ENCODE assay signal across 18 cellular contexts in genomic region chr11:45765836-45766235, GRCh38. TPM values are rescaled to one million over a fixed set of nuclear protein-coding genes. Genes with fewer than 3 reads are reported as not detected.
DNase-seq lines count a peak whose midpoint lies in the region; ATAC-seq and TF ChIP-seq lines count a peak whose summit lies in the region.
"Had no signal": no experiment of that assay in that cellular context is flagged by ENCODE, and none has a peak within 500 bp of the region (broad histone marks: within the 10 kb centered on the region; RNA-seq: fewer than 3 reads in every experiment).

No MANE protein-coding gene starts in this region.

- H3K4me1 ChIP-seq in left ventricle myocardium inferior (peaks cover 26% of the 10 kb centered on the region), body of pancreas (peaks cover 8% of the 10 kb centered on the region)

- no peak for ATAC-seq in left cardiac atrium
- peak; percentile 52 for ATAC-seq in body of pancreas

- no peak for TF ChIP-seq POLR2A in body of pancreas (IDR thresholded peaks at IDR 0.05)

- intact Hi-C loops in left ventricle myocardium inferior (cut with micrococcal nuclease): loop anchor here (10.0 kb wide), 1 partner anchor 101 kb away; the partner anchor contains the start of gene CHST1
- intact Hi-C loops in left cardiac atrium (cut with DNase I): no loop called here
- intact Hi-C loops in body of pancreas (cut with DNase I): no loop called here

- 62 to 64% methylated on average over 4 of the region's 4 CpGs for WGBS in body of pancreas, 2 donors

- TF ChIP-seq CTCF in left ventricle myocardium inferior (IDR thresholded peaks at IDR 0.05; ENCODE audit: borderline replicate concordance) (no peak), body of pancreas (IDR thresholded peaks at IDR 0.05) (no peak)

- no peaks in the 10 kb centered on the region for H3K9me3 ChIP-seq in left ventricle myocardium inferior (replicated peaks)
- no peaks in the 10 kb centered on the region for H3K9me3 ChIP-seq in body of pancreas
- H3K9me3 ChIP-seq: SK-N-SH had no signal

- H3K27ac ChIP-seq in left ventricle myocardium inferior (replicated peaks): peak overlapping the region; percentile 50
- no peak overlapping the region for H3K27ac ChIP-seq in body of pancreas

- H3K27me3 ChIP-seq in left ventricle myocardium inferior (ENCODE audit: low read depth) (no peaks in the 10 kb centered on the region), body of pancreas (no peaks in the 10 kb centered on the region)

- H3K4me3 ChIP-seq in left ventricle myocardium inferior: no peak overlapping the region
- H3K4me3 ChIP-seq in body of pancreas: no peak overlapping the region

- DNase-seq in left ventricle myocardium inferior (no peak), left cardiac atrium (no peak), body of pancreas (peak; percentile 25 to 41 (median 33)), renal cortical epithelial cell (ENCODE audit: low read depth) (peak; percentile 2), EL (no peak), NCI-H1694 treated with DMSO at 0.1 percent for 48 hours (lab: John Stamatoyannopoulos, UW) (no peak)
- no peak for DNase-seq in activated T-cell treated with anti-CD3 and anti-CD28 coated beads, Interleukin-2, amount 50 U/mL, for 1 hour
- DNase-seq: GF-D8; H9; HFFc6; KG1; MV-4-11; NCI-H1694; NCI-H2227 treated with DMSO at 0.1 percent for 48 hours; NCI-H510A; NK-92 treated with Interleukin-12 subunit alpha and Interleukin-12 subunit beta, amount 100 ng/mL, for 24 hours; SIG-M5; SK-N-SH had no signal

- H3K36me3 ChIP-seq in left ventricle myocardium inferior (no peaks in the 10 kb centered on the region), body of pancreas (replicated peaks in 1 of 2; ENCODE audit: insufficient read depth in 1 of 2, low read depth in 2 of 2) (no peaks in the 10 kb centered on the region)

RNA-seq across cellular contexts. Expression of gene SLC35C1, which starts 39.1 kb away (rescaled TPM):
- total RNA-seq in left ventricle myocardium inferior (5.7 TPM), left cardiac atrium (10 to 100 TPM; 12.4 to 13.3 TPM), body of pancreas (10 to 100 TPM; 11.2 to 22.7 TPM), renal cortical epithelial cell (14.9 and 17.9 TPM in 2 replicates)

Comparison
In these comparisons a context has a peak if more than half of its experiments do, and no peak if none do; other contexts are left out.
1. DNase-seq: peak in body of pancreas (4 of 4) and renal cortical epithelial cell (single experiment); none in left ventricle myocardium inferior (single experiment), left cardiac atrium (single experiment), activated T-cell treated with anti-CD3 and anti-CD28 coated beads, Interleukin-2, amount 50 U/mL, for 1 hour (single experiment), EL (single experiment) and NCI-H1694 treated with DMSO at 0.1 percent for 48 hours (single experiment).